In genomic region chr3:185976977-185977678, GRCh38 we compare ENCODE assay signal across 1 cellular context.
TF ChIP-seq lines count a peak whose summit lies in the region.

No MANE protein-coding gene starts in this region.

TF ChIP-seq in HepG2, 621 proteins besides CTCF, POLR2A, EP300 and RAD21 (continued from another document and continues in another):
- no peak for TF ChIP-seq AFF4 (CRISPR knock-in tag; IDR thresholded peaks at IDR 0.05)
- peak; percentile 59; the same call in 1 of the 2 replicates for TF ChIP-seq ERF (CRISPR knock-in tag; IDR thresholded peaks at IDR 0.05)
- 0 out of 2 replicates have a peak, but pooled peaks have one; percentile 16 for TF ChIP-seq ELF1 (CRISPR knock-in tag; IDR thresholded peaks at IDR 0.05)
- TF ChIP-seq ZNF263 (CRISPR knock-in tag; IDR thresholded peaks at IDR 0.05): no peak
- TF ChIP-seq AHDC1 (CRISPR knock-in tag; IDR thresholded peaks at IDR 0.05; ENCODE audit: borderline replicate concordance): no peak
- TF ChIP-seq JUND (CRISPR knock-in tag; IDR thresholded peaks at IDR 0.05): no peak
- no peak for TF ChIP-seq ZBTB44 (CRISPR knock-in tag; IDR thresholded peaks at IDR 0.05)
- TF ChIP-seq ZNF33A (CRISPR knock-in tag; IDR thresholded peaks at IDR 0.05; ENCODE audit: borderline replicate concordance): no peak
- no peak for TF ChIP-seq FIP1L1 (IDR thresholded peaks at IDR 0.05; ENCODE audit: borderline replicate concordance, insufficient read depth, low read depth, low read length)
- no peak for TF ChIP-seq ZNF280B (CRISPR knock-in tag; IDR thresholded peaks at IDR 0.05; ENCODE audit: borderline replicate concordance)
- TF ChIP-seq MED1 (CRISPR knock-in tag; IDR thresholded peaks at IDR 0.05): 0 out of 2 replicates have a peak, but pooled peaks have one; percentile 13
- TF ChIP-seq ARID3A (IDR thresholded peaks at IDR 0.05; ENCODE audit: low read depth, low read length): no peak
- no peak for TF ChIP-seq ZNF510 (CRISPR knock-in tag; IDR thresholded peaks at IDR 0.05; ENCODE audit: low read depth)
- TF ChIP-seq ZNF33B (CRISPR knock-in tag; IDR thresholded peaks at IDR 0.05): no peak
- TF ChIP-seq ZNF704 (CRISPR knock-in tag; IDR thresholded peaks at IDR 0.05; ENCODE audit: borderline replicate concordance): no peak
- no peak for TF ChIP-seq ZNF251 (CRISPR knock-in tag; IDR thresholded peaks at IDR 0.05)
- TF ChIP-seq ZNF691 (CRISPR knock-in tag; IDR thresholded peaks at IDR 0.05; ENCODE audit: borderline replicate concordance, low read depth): no peak
- TF ChIP-seq TEAD3 (CRISPR knock-in tag; optimal IDR thresholded peaks at IDR 0.05; ENCODE audit: borderline replicate concordance): peak; percentile 33
- TF ChIP-seq ZNF781 (CRISPR knock-in tag; IDR thresholded peaks at IDR 0.05; ENCODE audit: borderline replicate concordance, not compliant biosample characterization): no peak
- 0 out of 4 replicates have a peak, but pooled peaks of 1 of the 2 experiments have one; percentile 21 for TF ChIP-seq KLF16 (CRISPR knock-in tag; IDR thresholded peaks at IDR 0.05)
- no peak for TF ChIP-seq FOXA1 (IDR thresholded peaks at IDR 0.05)
- no peak for TF ChIP-seq FOXA1 (CRISPR knock-in tag; IDR thresholded peaks at IDR 0.05)
- no peak for TF ChIP-seq TFDP2 (CRISPR knock-in tag; IDR thresholded peaks at IDR 0.05)
- no peak for TF ChIP-seq ZNF503 (CRISPR knock-in tag; IDR thresholded peaks at IDR 0.05)
- 0 out of 2 replicates have a peak, but pooled peaks have one; percentile 24 for TF ChIP-seq ZGPAT (CRISPR knock-in tag; IDR thresholded peaks at IDR 0.05)
- TF ChIP-seq ZNF567 (CRISPR knock-in tag; IDR thresholded peaks at IDR 0.05; ENCODE audit: borderline replicate concordance): no peak
